In genomic region chr20:16760431-16761304, GRCh38 we compare ENCODE assay signal across 11 cellular contexts. TPM values are rescaled to one million over a fixed set of nuclear protein-coding genes. Genes with fewer than 3 reads are reported as not detected.
A peak's percentile ranks its signal among the peaks of the same experiment; 100 is the strongest.
DNase-seq lines count a peak whose midpoint lies in the region; ATAC-seq and TF ChIP-seq lines count a peak whose summit lies in the region.
"Had no signal": no experiment of that assay in that cellular context is flagged by ENCODE, and none has a peak within 500 bp of the region (broad histone marks: within the 10 kb centered on the region; RNA-seq: fewer than 3 reads in every experiment).

No MANE protein-coding gene starts in this region.

- H3K27ac ChIP-seq in Panc1 (ENCODE audit: low read length), result no peak overlapping the region
- peak overlapping the region in 3 of 5 donors; percentile 17 to 76 (median 58) for H3K27ac ChIP-seq in stomach
- H3K27ac ChIP-seq: sigmoid colon had no signal

- TF ChIP-seq CTCF in Panc1 (IDR thresholded peaks at IDR 0.05) (no peak), stomach (IDR thresholded peaks at IDR 0.05) (no peak)

- intact Hi-C loops in Panc1 (cut with micrococcal nuclease; ENCODE audit: unreplicated experiment), result loop anchor here (10.0 kb wide), 1 partner anchor 246 kb away; no protein-coding TSS in a partner anchor
- intact Hi-C loops in left colon (cut with DNase I, micrococcal nuclease), result no loop called here
- intact Hi-C loops in stomach (cut with DNase I; ENCODE audit: low total_unique reads), result no loop called here

- POLR2A ChIA-PET in Panc1 (lab: Charles Lee), result no interaction called here

- WGBS in stomach, 5 donors, result 27 to 45% (median 33%) methylated on average over 11 of the region's 11 CpGs

- H3K9me3 ChIP-seq in Panc1 (ENCODE audit: control insufficient read depth, insufficient read depth, low read depth, low read length) (no peaks in the 10 kb centered on the region), stomach (no peaks in the 10 kb centered on the region)
- H3K9me3 ChIP-seq: sigmoid colon had no signal

- H3K36me3 ChIP-seq in Panc1 (ENCODE audit: control insufficient read depth, insufficient read depth, low read length) (no peaks in the 10 kb centered on the region), stomach (no peaks in the 10 kb centered on the region)
- H3K36me3 ChIP-seq: sigmoid colon had no signal

- TF ChIP-seq EP300 in stomach (IDR thresholded peaks at IDR 0.05), result no peak

- ATAC-seq in GM21390 (IDR thresholded peaks at IDR 0.05; ENCODE audit: unreplicated experiment) (peak; percentile 8), Panc1 (peak; percentile 51; the same call in 1 of the 2 replicates), left colon (peak; percentile 25), HG02610 (IDR thresholded peaks at IDR 0.05; ENCODE audit: unreplicated experiment) (no peak), GM21447 (IDR thresholded peaks at IDR 0.05; ENCODE audit: unreplicated experiment) (no peak)

- H3K4me1 ChIP-seq in Panc1 (ENCODE audit: control insufficient read depth, insufficient read depth, low read length) (no peaks in the 10 kb centered on the region), stomach (peaks cover 0 to 10% (median 3%) of the 10 kb centered on the region in 4 donors)

- CTCF ChIA-PET in Panc1 (lab: Charles Lee), result no interaction called here

- TF ChIP-seq POLR2A in stomach (IDR thresholded peaks at IDR 0.05), result no peak

- H3K4me3 ChIP-seq in Panc1 (ENCODE audit: low read depth in 2 of 2, low read length in 2 of 2) (no peak overlapping the region), stomach (peak overlapping the region in 1 of 4 donors; percentile 17)
- H3K4me3 ChIP-seq: sigmoid colon had no signal

- DNase-seq in Panc1 (ENCODE audit: low read depth, low spot score) (no peak), left colon (no peak), stomach (peak; percentile 76), SKM-1 (lab: John Stamatoyannopoulos, UW; ENCODE audit: unreplicated experiment) (no peak)
- DNase-seq: sigmoid colon had no signal

- H3K27me3 ChIP-seq in Panc1 (ENCODE audit: control insufficient read depth, insufficient read depth, low read length) (peaks cover 14% of the 10 kb centered on the region), stomach (peaks cover 0 to 3% (median 2%) of the 10 kb centered on the region in 3 donors)
- H3K27me3 ChIP-seq: sigmoid colon had no signal

- BruUV-seq in Panc1 (replicated peaks; lab: Mats Ljungman, UMichigan), result no TSS peak

- in situ Hi-C loops in Panc1 (cut with HindIII; ENCODE audit: low pct_unique_long_range_greater_than_20kb, low sequenced_read_pairs), result no loop called here

RNA-seq across cellular contexts. Expression of gene OTOR, which starts 12.5 kb away (rescaled TPM):
- total RNA-seq in Panc1 (2021; ENCODE audit: unreplicated experiment) (not detected), left colon (not detected), stomach (not detected)
- polyA plus RNA-seq in Panc1 (2012; ENCODE audit: insufficient read length), result not detected
- polyA plus RNA-seq in stomach, result not detected
- total RNA-seq: CD4-positive, alpha-beta T cell; G401; myocyte; sigmoid colon had no signal
- polyA plus RNA-seq: sigmoid colon had no signal

RNA-seq across cellular contexts. Expression of gene SNRPB2, which starts 30.8 kb away (rescaled TPM):
- total RNA-seq in Panc1 (2021; ENCODE audit: unreplicated experiment) (68.5 TPM), left colon (10 to 100 TPM; 33.3 to 33.5 TPM), stomach (10 to 100 TPM in 2 of 5 donors, 1 to 10 TPM in 2, not detected in 1; 2.6 to 49.6 (median 11.6) TPM)
- polyA plus RNA-seq in Panc1 (2012; ENCODE audit: insufficient read length), result 46.4 TPM
- 10 to 100 TPM; 44.4 to 67.4 (median 47.6) TPM for polyA plus RNA-seq in stomach

Comparison
In these comparisons a context has a peak if more than half of its experiments do, and no peak if none do; other contexts are left out.
1. ATAC-seq: peak in GM21390 (single experiment), Panc1 (single experiment) and left colon (single experiment); none in HG02610 (single experiment) and GM21447 (single experiment).